In the genomic region with DNA sequence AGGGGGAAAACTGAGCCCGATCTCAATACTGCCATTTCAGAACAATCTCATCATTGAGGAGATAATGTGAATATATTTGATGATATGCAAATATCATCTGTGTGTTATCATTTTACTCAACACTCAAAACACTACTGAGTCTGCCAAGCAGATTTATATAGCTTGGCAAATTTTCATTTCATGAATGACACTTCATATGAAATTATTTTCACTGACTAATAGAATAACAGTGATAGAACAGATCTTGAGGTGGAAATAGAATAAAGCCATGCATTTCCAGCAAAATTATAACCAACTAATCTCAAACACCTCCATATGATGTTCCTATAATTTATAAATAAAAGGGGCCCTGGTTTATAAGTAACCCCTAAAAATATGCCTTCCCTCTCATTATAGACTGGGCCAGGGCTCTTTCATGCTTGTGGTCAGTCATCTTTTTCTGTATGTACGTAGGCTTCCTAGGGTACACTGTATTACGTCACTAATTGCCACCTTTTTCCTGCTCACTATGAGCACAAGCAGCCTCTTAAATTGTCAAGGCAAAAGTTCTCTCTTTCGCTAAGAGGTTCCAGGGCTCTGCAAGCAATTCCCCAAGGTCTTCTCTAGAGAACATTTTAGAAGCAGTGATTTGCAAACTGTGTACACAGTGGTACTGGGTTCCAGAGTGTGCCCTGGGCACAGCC, we compare ENCODE assay signal across 14 cellular contexts.
DNase-seq lines count a peak whose midpoint lies in the region; ATAC-seq lines count a peak whose summit lies in the region.
"Had no signal": no experiment of that assay in that cellular context is flagged by ENCODE, and none has a peak within 500 bp of the region (broad histone marks: within the 10 kb centered on the region; RNA-seq: fewer than 3 reads in every experiment).

No MANE protein-coding gene starts in this region.

- H3K27me3 ChIP-seq in HUES64 (ENCODE audit: insufficient read depth, low read length) = no peaks in the 10 kb centered on the region
- H3K27me3 ChIP-seq: breast epithelium had no signal

- peaks cover 4% of the 10 kb centered on the region for H3K9me3 Mint-ChIP-seq in activated T-helper 2 cell treated with anti-CD3 and anti-CD28 coated beads, Interferon-gamma antibody, Interleukin-2, Interleukin-4, amounts not matched to agents 10 μg/mL and 5 μg/mL and 100 μg/mL, durations not matched to agents 14 hours and 24 hours and 36 hours
- no peaks in the 10 kb centered on the region for H3K9me3 Mint-ChIP-seq in naive thymus-derived CD8-positive, alpha-beta T cell

- H3K4me1 ChIP-seq in HUES64 (ENCODE audit: insufficient read depth, low read length) = peaks cover 51% of the 10 kb centered on the region
- H3K4me1 ChIP-seq: breast epithelium had no signal

- H3K27me3 Mint-ChIP-seq in activated T-helper 2 cell treated with anti-CD3 and anti-CD28 coated beads, Interferon-gamma antibody, Interleukin-2, Interleukin-4, amounts not matched to agents 10 μg/mL and 5 μg/mL and 100 μg/mL, durations not matched to agents 14 hours and 24 hours and 36 hours (ENCODE audit: low read depth) = no peaks in the 10 kb centered on the region
- no peaks in the 10 kb centered on the region for H3K27me3 Mint-ChIP-seq in naive thymus-derived CD8-positive, alpha-beta T cell

- intact Hi-C loops in activated T-helper 2 cell treated with anti-CD3 and anti-CD28 coated beads, Interferon-gamma antibody, Interleukin-2, Interleukin-4, amounts not matched to agents 10 μg/mL and 5 μg/mL and 100 μg/mL, durations not matched to agents 14 hours and 24 hours and 36 hours (cut with micrococcal nuclease) = loop anchor here (10.0 kb wide), 2 partner anchors 291 to 439 kb away; no protein-coding TSS in a partner anchor

- peak overlapping the region; percentile 59 for H3K4me3 Mint-ChIP-seq in activated T-helper 2 cell treated with anti-CD3 and anti-CD28 coated beads, Interferon-gamma antibody, Interleukin-2, Interleukin-4, amounts not matched to agents 10 μg/mL and 5 μg/mL and 100 μg/mL, durations not matched to agents 14 hours and 24 hours and 36 hours (ENCODE audit: low read depth)
- H3K4me3 Mint-ChIP-seq in naive thymus-derived CD8-positive, alpha-beta T cell = peak overlapping the region; percentile 45 to 98 (median 86)

- peaks cover 52% of the 10 kb centered on the region for H3K36me3 Mint-ChIP-seq in activated T-helper 2 cell treated with anti-CD3 and anti-CD28 coated beads, Interferon-gamma antibody, Interleukin-2, Interleukin-4, amounts not matched to agents 10 μg/mL and 5 μg/mL and 100 μg/mL, durations not matched to agents 14 hours and 24 hours and 36 hours (ENCODE audit: low read depth)
- H3K36me3 Mint-ChIP-seq in naive thymus-derived CD8-positive, alpha-beta T cell = peaks cover 5 to 24% (median 11%) of the 10 kb centered on the region in 3 donors

- no peak for DNase-seq in activated CD4-positive, CD25-positive, alpha-beta regulatory T cell treated with anti-CD3 and anti-CD28 coated beads, Interleukin-2, amount 50 U/mL, for 72 hours
- no peak for DNase-seq in activated T-helper 2 cell treated with anti-CD3 and anti-CD28 coated beads, Interferon-gamma antibody, Interleukin-2, Interleukin-4, amounts not matched to agents 10 μg/mL and 5 μg/mL and 100 μg/mL, durations not matched to agents 14 hours and 24 hours and 36 hours (ENCODE audit: low spot score)
- no peak for DNase-seq in naive thymus-derived CD8-positive, alpha-beta T cell
- DNase-seq in NCI-H2029 (lab: John Stamatoyannopoulos, UW) (no peak), islet precursor cell (no peak), cerebellar cortex (ENCODE audit: low spot score) (no peak)
- DNase-seq: activated effector memory CD4-positive, alpha-beta T cell treated with Interleukin-2 at 50 U/mL for 16 hours; Calu3; NCI-H1105 treated with DMSO at 0.1 percent for 48 hours had no signal

- no peaks in the 10 kb centered on the region for H3K9me3 ChIP-seq in HUES64 (ENCODE audit: insufficient read depth, low read depth, low read length)
- H3K9me3 ChIP-seq: A549, breast epithelium had no signal

- peaks cover 64% of the 10 kb centered on the region for H3K4me1 Mint-ChIP-seq in activated T-helper 2 cell treated with anti-CD3 and anti-CD28 coated beads, Interferon-gamma antibody, Interleukin-2, Interleukin-4, amounts not matched to agents 10 μg/mL and 5 μg/mL and 100 μg/mL, durations not matched to agents 14 hours and 24 hours and 36 hours (ENCODE audit: low read depth)
- peaks cover 31 to 80% (median 78%) of the 10 kb centered on the region in 4 donors for H3K4me1 Mint-ChIP-seq in naive thymus-derived CD8-positive, alpha-beta T cell

- H3K9ac ChIP-seq in HUES64 (ENCODE audit: low read depth, low read length) = peak overlapping the region; percentile 18; the same call in 1 of the 2 replicates

- H3K4me3 ChIP-seq in HUES64 (ENCODE audit: low read length) = no peak overlapping the region
- H3K4me3 ChIP-seq: A549, breast epithelium had no signal

- POLR2A ChIA-PET in naive thymus-derived CD8-positive, alpha-beta T cell (lab: Charles Lee) = interaction anchor here (0.8 to 1.9 kb wide), 4 partner anchors 10 to 149 kb away, joined by 3 to 5 read pairs (median 4); no protein-coding TSS in a partner anchor

- WGBS in HUES64 = 77% methylated on average over 3 of the region's 4 CpGs

- ATAC-seq in activated CD4-positive, CD25-positive, alpha-beta regulatory T cell treated with anti-CD3 and anti-CD28 coated beads, Interleukin-2, amount 50 U/mL, for 24 hours = peak; percentile 45 to 50
- no peak for ATAC-seq in naive thymus-derived CD8-positive, alpha-beta T cell
- ATAC-seq: A549, Panc1 had no signal

- peak overlapping the region; percentile 61; the same call in 1 of the 2 replicates for H3K27ac ChIP-seq in HUES64 (ENCODE audit: low read depth, low read length)
- H3K27ac ChIP-seq: A549, breast epithelium had no signal

- H3K36me3 ChIP-seq in HUES64 (ENCODE audit: insufficient read depth, low read length) = peaks cover 5% of the 10 kb centered on the region; the same call in 1 of the 2 replicates
- H3K36me3 ChIP-seq: breast epithelium had no signal

- H3K27ac Mint-ChIP-seq in activated T-helper 2 cell treated with anti-CD3 and anti-CD28 coated beads, Interferon-gamma antibody, Interleukin-2, Interleukin-4, amounts not matched to agents 10 μg/mL and 5 μg/mL and 100 μg/mL, durations not matched to agents 14 hours and 24 hours and 36 hours = peak overlapping the region; percentile 86
- peak overlapping the region; percentile 80 to 99 (median 91) for H3K27ac Mint-ChIP-seq in naive thymus-derived CD8-positive, alpha-beta T cell

Comparison
In these comparisons a context has a peak if more than half of its experiments do, and no peak if none do; other contexts are left out.
1. ATAC-seq: peak in activated CD4-positive, CD25-positive, alpha-beta regulatory T cell treated with anti-CD3 and anti-CD28 coated beads, Interleukin-2, amount 50 U/mL, for 24 hours (2 of 2); none in naive thymus-derived CD8-positive, alpha-beta T cell (0 of 2).